9 cellular contexts compared by ENCODE assay signal in the genomic region with DNA sequence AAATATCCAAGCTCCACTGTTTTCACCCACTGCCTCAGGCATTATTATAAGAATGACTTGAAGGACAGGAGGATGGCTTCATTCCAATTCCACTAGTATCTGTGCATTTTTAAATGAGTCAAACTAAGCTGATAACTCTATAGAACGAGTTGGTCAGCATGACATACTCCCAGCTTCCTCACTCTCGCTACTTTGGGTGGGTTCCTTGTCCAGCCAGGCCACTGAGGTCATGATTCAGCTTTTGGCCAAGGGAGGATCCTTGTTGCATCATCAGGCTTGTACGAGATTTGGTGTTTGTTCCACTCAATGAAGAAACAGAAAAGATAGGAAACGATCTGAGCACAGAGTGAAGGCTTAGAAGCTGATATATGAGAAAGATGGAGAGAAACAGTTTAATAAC. TPM values are rescaled to one million over a fixed set of nuclear protein-coding genes. Genes with fewer than 3 reads are reported as not detected.
DNase-seq lines count a peak whose midpoint lies in the region; ATAC-seq, FAIRE-seq and TF ChIP-seq lines count a peak whose summit lies in the region.
"Had no signal": no experiment of that assay in that cellular context is flagged by ENCODE, and none has a peak within 500 bp of the region (broad histone marks: within the 10 kb centered on the region; RNA-seq: fewer than 3 reads in every experiment).

No MANE protein-coding gene starts in this region.

- H3K27me3 Mint-ChIP-seq in brain: peaks cover 1% of the 10 kb centered on the region
- no peaks in the 10 kb centered on the region for H3K27me3 Mint-ChIP-seq in naive thymus-derived CD8-positive, alpha-beta T cell

- in situ Hi-C loops in G401 (cut with HindIII; ENCODE audit: low sequenced_read_pairs): no loop called here

- POLR2A ChIA-PET in naive thymus-derived CD8-positive, alpha-beta T cell (lab: Charles Lee): no interaction called here

- no peak for FAIRE-seq in HTR-8/SVneo (lab: Jason Lieb, UNC)

- H3K9me3 Mint-ChIP-seq in brain: no peaks in the 10 kb centered on the region
- H3K9me3 Mint-ChIP-seq in stimulated activated effector memory CD8-positive, alpha-beta T cell treated with anti-CD3 and anti-CD28 coated beads, Interleukin-12 subunit alpha, Interleukin-12 subunit beta, amount 100 ng/mL, for 72 hours: no peaks in the 10 kb centered on the region
- no peaks in the 10 kb centered on the region for H3K9me3 Mint-ChIP-seq in naive thymus-derived CD8-positive, alpha-beta T cell

- DNase-seq in HTR-8/SVneo (ENCODE audit: insufficient read length, low spot score) (peak; percentile 37), hepatic stellate cell (ENCODE audit: low spot score) (peak; percentile 53), G401 (ENCODE audit: low spot score) (no peak), putamen (ENCODE audit: low spot score) (no peak)
- DNase-seq in stimulated activated effector memory CD8-positive, alpha-beta T cell treated with anti-CD3 and anti-CD28 coated beads, Interleukin-12 subunit alpha, Interleukin-12 subunit beta, amount 100 ng/mL, for 72 hours (ENCODE audit: low spot score in 2 of 2): no peak
- DNase-seq in naive thymus-derived CD8-positive, alpha-beta T cell: no peak
- DNase-seq: NCI-H1930 had no signal

- no peak for TF ChIP-seq CTCF in brain (conservative IDR thresholded peaks at IDR 0.05)

- H3K4me1 Mint-ChIP-seq in brain: peaks cover 84% of the 10 kb centered on the region
- H3K4me1 Mint-ChIP-seq in stimulated activated effector memory CD8-positive, alpha-beta T cell treated with anti-CD3 and anti-CD28 coated beads, Interleukin-12 subunit alpha, Interleukin-12 subunit beta, amount 100 ng/mL, for 72 hours: peaks cover 75% of the 10 kb centered on the region
- H3K4me1 Mint-ChIP-seq in naive thymus-derived CD8-positive, alpha-beta T cell: peaks cover 29 to 47% (median 37%) of the 10 kb centered on the region in 4 donors

- H3K36me3 Mint-ChIP-seq in brain: peaks cover 41% of the 10 kb centered on the region
- peaks cover 86% of the 10 kb centered on the region for H3K36me3 Mint-ChIP-seq in stimulated activated effector memory CD8-positive, alpha-beta T cell treated with anti-CD3 and anti-CD28 coated beads, Interleukin-12 subunit alpha, Interleukin-12 subunit beta, amount 100 ng/mL, for 72 hours
- peaks cover 6 to 50% (median 28%) of the 10 kb centered on the region in 3 donors for H3K36me3 Mint-ChIP-seq in naive thymus-derived CD8-positive, alpha-beta T cell

- H3K4me3 Mint-ChIP-seq in brain: peak overlapping the region in 2 of 5 experiments; percentile 22 to 25
- H3K4me3 Mint-ChIP-seq in stimulated activated effector memory CD8-positive, alpha-beta T cell treated with anti-CD3 and anti-CD28 coated beads, Interleukin-12 subunit alpha, Interleukin-12 subunit beta, amount 100 ng/mL, for 72 hours: no peak overlapping the region
- H3K4me3 Mint-ChIP-seq in naive thymus-derived CD8-positive, alpha-beta T cell: peak overlapping the region in 3 of 10 donors; percentile 1 to 7 (median 7)

- peak overlapping the region in 4 of 5 experiments; percentile 32 to 94 (median 43) for H3K27ac Mint-ChIP-seq in brain
- peak overlapping the region; percentile 7 for H3K27ac Mint-ChIP-seq in stimulated activated effector memory CD8-positive, alpha-beta T cell treated with anti-CD3 and anti-CD28 coated beads, Interleukin-12 subunit alpha, Interleukin-12 subunit beta, amount 100 ng/mL, for 72 hours
- no peak overlapping the region for H3K27ac Mint-ChIP-seq in naive thymus-derived CD8-positive, alpha-beta T cell

- ATAC-seq in stimulated activated effector memory CD8-positive, alpha-beta T cell treated with anti-CD3 and anti-CD28 coated beads, Interleukin-12 subunit alpha, Interleukin-12 subunit beta, amount 100 ng/mL, for 72 hours: no peak
- no peak for ATAC-seq in naive thymus-derived CD8-positive, alpha-beta T cell
- ATAC-seq in HG03097 (IDR thresholded peaks at IDR 0.05; ENCODE audit: low FRiP score, unreplicated experiment): no peak

RNA-seq across cellular contexts. Expression of gene NEDD9, which starts 19.8 kb away (rescaled TPM):
- 6.3 TPM for polyA plus RNA-seq in brain (ENCODE audit: insufficient read depth, low read depth, low replicate concordance)
- 10 to 100 TPM; 32.4 to 34.7 TPM for total RNA-seq in naive thymus-derived CD8-positive, alpha-beta T cell
- 10 to 100 TPM; 14.7 to 20.2 (median 17.3) TPM for polyA plus RNA-seq in naive thymus-derived CD8-positive, alpha-beta T cell
- total RNA-seq in G401 (2014; rRNA removed; shearing (Covaris generic)): 83.1 and 96.4 TPM in 2 replicates

Comparison
In these comparisons a context has a peak if more than half of its experiments do, and no peak if none do; other contexts are left out.
1. DNase-seq: peak in HTR-8/SVneo (single experiment) and hepatic stellate cell (single experiment); none in stimulated activated effector memory CD8-positive, alpha-beta T cell treated with anti-CD3 and anti-CD28 coated beads, Interleukin-12 subunit alpha, Interleukin-12 subunit beta, amount 100 ng/mL, for 72 hours (0 of 2), naive thymus-derived CD8-positive, alpha-beta T cell (0 of 10), G401 (single experiment) and putamen (single experiment).
2. H3K27ac Mint-ChIP-seq: peak in brain (4 of 5) and stimulated activated effector memory CD8-positive, alpha-beta T cell treated with anti-CD3 and anti-CD28 coated beads, Interleukin-12 subunit alpha, Interleukin-12 subunit beta, amount 100 ng/mL, for 72 hours (single experiment); none in naive thymus-derived CD8-positive, alpha-beta T cell (0 of 10).